In the genomic region with DNA sequence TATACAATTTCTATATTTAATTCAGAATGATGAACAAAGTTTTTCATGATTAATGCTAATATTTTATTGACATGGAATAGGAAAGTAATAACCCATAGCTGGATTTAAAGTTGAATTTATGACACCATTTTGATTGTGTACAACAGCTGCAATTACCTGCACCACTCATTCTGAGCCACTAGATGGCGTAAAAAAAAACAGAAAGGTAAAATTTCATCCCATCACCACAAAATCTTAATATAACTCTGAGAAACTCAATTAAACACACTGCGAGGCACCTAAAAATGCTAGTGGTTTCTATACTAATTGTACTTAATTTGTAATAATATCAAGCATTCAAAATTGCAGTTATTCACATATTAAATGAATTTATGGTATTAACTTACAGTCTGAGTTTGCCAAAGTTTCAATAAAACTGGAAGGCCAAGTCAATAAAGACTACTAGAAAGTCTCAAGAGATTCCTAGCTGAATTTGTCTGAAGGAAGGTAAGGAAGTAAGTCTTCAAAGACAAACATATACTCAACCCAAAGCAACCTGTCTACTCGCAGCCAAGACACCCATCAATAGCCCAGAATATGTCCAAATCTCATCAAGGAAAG, we compare ENCODE assay signal across 8 cellular contexts.
A peak's percentile ranks its signal among the peaks of the same experiment; 100 is the strongest.
DNase-seq lines count a peak whose midpoint lies in the region; ATAC-seq, FAIRE-seq and TF ChIP-seq lines count a peak whose summit lies in the region.

No MANE protein-coding gene starts in this region.

- POLR2A ChIA-PET in Caco-2 (lab: Charles Lee) = no interaction called here
- POLR2A ChIA-PET in RWPE1 (lab: Yijun Ruan, JAX; ENCODE audit: low non-redundant PET) = no interaction called here

- H3K4me1 Mint-ChIP-seq in Caco-2 (ENCODE audit: low read depth, unreplicated experiment) (peaks cover 8% of the 10 kb centered on the region), HFFc6 (ENCODE audit: low read depth) (peaks cover 18% of the 10 kb centered on the region)

- H3K9me3 Mint-ChIP-seq in Caco-2 (ENCODE audit: unreplicated experiment) (no peaks in the 10 kb centered on the region), HFFc6 (no peaks in the 10 kb centered on the region)

- no peak for ATAC-seq in GM18502 (IDR thresholded peaks at IDR 0.05; ENCODE audit: poor library complexity, unreplicated experiment)

- no peaks in the 10 kb centered on the region for H3K27me3 ChIP-seq in Caco-2 (replicated peaks; ENCODE audit: control insufficient read depth, insufficient read depth, low read length)
- no peaks in the 10 kb centered on the region for H3K27me3 ChIP-seq in tibial nerve

- H3K9me3 ChIP-seq in Caco-2 (no peaks in the 10 kb centered on the region), tibial nerve (no peaks in the 10 kb centered on the region)

- H3K27ac Mint-ChIP-seq in Caco-2 (ENCODE audit: unreplicated experiment) (no peak overlapping the region), HFFc6 (no peak overlapping the region)

- intact Hi-C loops in Caco-2 (cut with micrococcal nuclease; ENCODE audit: unreplicated experiment) = loop anchor here (2.0 kb wide), 1 partner anchor 479 kb away; no protein-coding TSS in a partner anchor

- WGBS in tibial nerve, 2 donors = 58 to 59% methylated on average over 3 of the region's 3 CpGs

- H3K4me3 ChIP-seq in Caco-2 (ENCODE audit: low read depth, low read length) (no peak overlapping the region), tibial nerve (no peak overlapping the region)

- BruUV-seq in Caco-2 (replicated peaks; lab: Mats Ljungman, UMichigan) = no TSS peak

- H3K27ac ChIP-seq in RWPE1 = no peak overlapping the region
- no peak overlapping the region for H3K27ac ChIP-seq in tibial nerve

- H3K4me1 ChIP-seq in Caco-2 = peaks cover 24% of the 10 kb centered on the region
- H3K4me1 ChIP-seq in tibial nerve = peaks cover 0 to 20% (median 0%) of the 10 kb centered on the region in 4 donors

- CTCF ChIA-PET in Caco-2 (lab: Charles Lee) (interaction anchor here (0.6 to 1.0 kb wide), 8 partner anchors 14 to 479 kb away, joined by 3 to 7 read pairs (median 4); partner anchors contain the start of gene HOXA7), RWPE1 (lab: Yijun Ruan, JAX) (interaction anchor here (0.6 to 1.7 kb wide), 15 partner anchors 15 to 972 kb away, joined by 3 to 12 read pairs (median 3); partner anchors contain the start of gene HOXA5)

- H3K4me3 Mint-ChIP-seq in Caco-2 (ENCODE audit: unreplicated experiment) = no peak overlapping the region
- H3K4me3 Mint-ChIP-seq in HFFc6 = no peak overlapping the region

- TF ChIP-seq EP300 in tibial nerve (IDR thresholded peaks at IDR 0.05) = no peak

- H3K36me3 ChIP-seq in Caco-2 (ENCODE audit: control insufficient read depth, insufficient read depth, low read length) (no peaks in the 10 kb centered on the region), tibial nerve (no peaks in the 10 kb centered on the region)

- H3K27me3 Mint-ChIP-seq in Caco-2 (ENCODE audit: insufficient read depth, unreplicated experiment) (no peaks in the 10 kb centered on the region), HFFc6 (ENCODE audit: insufficient read depth) (no peaks in the 10 kb centered on the region; the same call in 1 of the 2 replicates)

- DNase-seq in Caco-2 (peak in 1 of 2 experiments; percentile 40), HFFc6 (peak; percentile 13), RWPE1 (ENCODE audit: low spot score) (peak; percentile 34), frontal cortex (ENCODE audit: low spot score in 2 of 2) (no peak), tibial nerve (ENCODE audit: low spot score in 2 of 2) (peak in 1 of 2 donors; percentile 30)
- no peak for DNase-seq in activated T-cell treated with anti-CD3 and anti-CD28 coated beads, Interleukin-2, amount 50 U/mL, for 1 hour
- no peak for DNase-seq in stimulated activated CD4-positive, alpha-beta T cell treated with anti-CD3 and anti-CD28 coated beads, Interleukin-1b, Interleukin-23, amount 100 ng/mL, for 48 hours

- FAIRE-seq in frontal cortex (lab: Jason Lieb, UNC) = peak; percentile 93

- no peaks in the 10 kb centered on the region for H3K36me3 Mint-ChIP-seq in Caco-2 (ENCODE audit: insufficient read depth, unreplicated experiment)
- no peaks in the 10 kb centered on the region for H3K36me3 Mint-ChIP-seq in HFFc6 (ENCODE audit: low read depth)

- no peak for TF ChIP-seq POLR2A in tibial nerve (IDR thresholded peaks at IDR 0.05)

- TF ChIP-seq CTCF in Caco-2 (IDR thresholded peaks at IDR 0.05; ENCODE audit: insufficient read depth in 1 of 2, low read depth in 1 of 2, low read length in 1 of 2, severe bottlenecking in 1 of 2, unreplicated experiment in 1 of 2) (peak; percentile 80 to 83), HFFc6 (IDR thresholded peaks at IDR 0.05) (peak; percentile 88), RWPE1 (conservative IDR thresholded peaks at IDR 0.05; ENCODE audit: low read depth) (peak; percentile 93), tibial nerve (IDR thresholded peaks at IDR 0.05) (peak; percentile 37 to 63 (median 45))

Comparison
In these comparisons a context has a peak if more than half of its experiments do, and no peak if none do; other contexts are left out.
1. DNase-seq: peak in HFFc6 (single experiment) and RWPE1 (single experiment); none in frontal cortex (0 of 2), activated T-cell treated with anti-CD3 and anti-CD28 coated beads, Interleukin-2, amount 50 U/mL, for 1 hour (single experiment) and stimulated activated CD4-positive, alpha-beta T cell treated with anti-CD3 and anti-CD28 coated beads, Interleukin-1b, Interleukin-23, amount 100 ng/mL, for 48 hours (single experiment).
2. Peak in every context shown above with its lines, with median percentiles within 50 percentile points of each other: CTCF ChIP-seq.